ENCODE assay signal across 8 cellular contexts in the genomic region with DNA sequence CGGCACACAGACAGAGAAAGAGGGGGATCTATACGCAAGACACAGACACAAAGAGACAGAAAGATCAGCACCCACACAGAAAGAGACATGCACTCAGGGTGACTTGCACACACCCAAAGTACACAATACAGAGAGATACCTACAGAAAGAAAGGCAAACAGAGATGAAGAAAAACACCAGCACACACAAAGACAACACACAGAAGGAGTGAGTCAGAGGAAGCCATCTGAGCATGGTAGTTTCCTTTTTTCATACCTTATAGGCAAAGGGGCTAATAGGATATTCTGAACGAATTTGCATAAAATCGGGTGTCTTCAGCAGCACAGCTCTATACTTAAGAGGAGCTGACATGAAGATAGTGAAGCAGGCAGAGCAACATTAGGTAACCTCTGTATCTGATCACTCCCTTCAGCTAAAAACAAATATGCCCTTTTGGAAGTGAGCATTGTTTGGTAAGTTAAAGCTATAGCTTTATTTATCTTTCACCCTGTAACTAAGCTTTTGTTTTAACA.
DNase-seq lines count a peak whose midpoint lies in the region; ATAC-seq, FAIRE-seq and TF ChIP-seq lines count a peak whose summit lies in the region.

No MANE protein-coding gene starts in this region.

- H3K9ac ChIP-seq in H1 (replicated peaks in 1 of 4; ENCODE audit: extremely low read depth in 1 of 4, low read depth in 3 of 4, low read length in 3 of 4) = no peak overlapping the region

- DNase-seq in HuH-7.5 (ENCODE audit: low spot score) (peak; percentile 10), H1 (ENCODE audit: low read depth in 1 of 2, low spot score in 2 of 2) (no peak), midbrain (lab: John Stamatoyannopoulos, UW) (no peak), NCI-H2171 treated with DMSO at 0.1 percent for 48 hours (lab: John Stamatoyannopoulos, UW) (no peak), cortex of kidney (lab: John Stamatoyannopoulos, UW) (no peak)

- H2BK15ac ChIP-seq in H1 (ENCODE audit: low read length) = no peak overlapping the region

- no peak overlapping the region for H3K4me3 ChIP-seq in H1 (ENCODE audit: extremely low read depth in 1 of 4, insufficient read depth in 2 of 4, low read depth in 3 of 4, low read length in 4 of 4)

- H3K4me2 ChIP-seq in H1 (ENCODE audit: insufficient read depth in 1 of 2, low read depth in 2 of 2, low read length in 2 of 2) = no peak overlapping the region

- H2BK12ac ChIP-seq in H1 (ENCODE audit: low read depth, low read length) = no peak overlapping the region; the same call in 1 of the 2 replicates

- no peak overlapping the region for H2BK20ac ChIP-seq in H1 (ENCODE audit: low read length)

- no peaks in the 10 kb centered on the region for H3K79me1 ChIP-seq in H1 (ENCODE audit: low read depth, low read length)

- TF ChIP-seq RAD21 in H1 (IDR thresholded peaks at IDR 0.05 in 1 of 2, conservative IDR thresholded peaks at IDR 0.05 in 1 of 2; ENCODE audit: low read depth in 2 of 2, low read length in 2 of 2) = no peak

- no peak for TF ChIP-seq EP300 in H1 (IDR thresholded peaks at IDR 0.05; ENCODE audit: borderline replicate concordance in 1 of 2, low read depth in 2 of 2, low read length in 2 of 2)

- H3K9me3 ChIP-seq in H1 (ENCODE audit: insufficient read depth in 2 of 2, low read depth in 1 of 2, low read length in 1 of 2) = no peaks in the 10 kb centered on the region

- H3K79me2 ChIP-seq in H1 (ENCODE audit: control insufficient read depth in 1 of 2, insufficient read depth in 2 of 2, low read length in 2 of 2) = no peaks in the 10 kb centered on the region

- no peak overlapping the region for H4K5ac ChIP-seq in H1 (ENCODE audit: insufficient read length, low read depth, low read length)

- H3K56ac ChIP-seq in H1 (replicated peaks; ENCODE audit: insufficient read length, low read depth, low read length) = no peak overlapping the region

- H3K4me1 ChIP-seq in H1 (replicated peaks in 1 of 4; ENCODE audit: control insufficient read depth in 3 of 4, insufficient read depth in 4 of 4, low read length in 3 of 4) = peaks cover 0 to 8% (median 3%) of the 10 kb centered on the region in 4 experiments; a peak in 6 of 7 replicates

- no peaks in the 10 kb centered on the region for H3K27me3 ChIP-seq in H1 (replicated peaks in 1 of 4; ENCODE audit: control insufficient read depth in 3 of 4, extremely low read depth in 1 of 4, insufficient read depth in 3 of 4, low read length in 3 of 4)

- H3K23me2 ChIP-seq in H1 (ENCODE audit: low read depth, low read length) = no peaks in the 10 kb centered on the region

- ATAC-seq in GM19025 (IDR thresholded peaks at IDR 0.05; ENCODE audit: low read depth, unreplicated experiment) (peak; percentile 63), HG02571 (IDR thresholded peaks at IDR 0.05; ENCODE audit: unreplicated experiment) (no peak)

- no peak for TF ChIP-seq POLR2A in H1 (IDR thresholded peaks at IDR 0.05; ENCODE audit: control extremely low read depth in 1 of 2, low read depth in 2 of 2, low read length in 2 of 2)

- 0 out of 2 replicates have a peak overlapping the region, but pooled peaks have one; percentile 10 for H3K18ac ChIP-seq in H1 (ENCODE audit: extremely low read depth, low read length)

- H2BK5ac ChIP-seq in H1 (ENCODE audit: low read depth, low read length) = peak overlapping the region; percentile 46; the same call in 1 of the 2 replicates

- H3K27ac ChIP-seq in 22Rv1 (peak overlapping the region; percentile 43), H1 (ENCODE audit: low read depth, low read length) (no peak overlapping the region)

- H4K20me1 ChIP-seq in H1 (replicated peaks in 1 of 2; ENCODE audit: control insufficient read depth in 1 of 2, insufficient read depth in 2 of 2, low read length in 2 of 2) = no peaks in the 10 kb centered on the region

- TF ChIP-seq CTCF in 22Rv1 (IDR thresholded peaks at IDR 0.05) (no peak), H1 (IDR thresholded peaks at IDR 0.05; ENCODE audit: control extremely low read depth in 1 of 3, insufficient read depth in 1 of 3, low read depth in 1 of 3, low read length in 3 of 3) (no peak)

- no peak overlapping the region for H4K91ac ChIP-seq in H1 (replicated peaks; ENCODE audit: insufficient read length, low read length)

- H4K8ac ChIP-seq in H1 (ENCODE audit: extremely low read depth, insufficient read depth, low read length) = no peak overlapping the region

- H2AK5ac ChIP-seq in H1 (ENCODE audit: low read depth, low read length) = no peak overlapping the region

- 71% methylated on average over 4 of the region's 4 CpGs; no CpG with 5 or more reads in 1 of the 2 experiments for WGBS in H1 (ENCODE audit: extremely low coverage in 1 of 2, insufficient coverage in 1 of 2, insufficient read length in 1 of 2, insufficient replicate concordance in 2 of 2, low coverage in 1 of 2, low lambda C conversion rate in 2 of 2, missing lambda C conversion rate in 1 of 2), 2 experiments

- H3K14ac ChIP-seq in H1 (ENCODE audit: insufficient read length) = no peak overlapping the region

- POLR2A ChIA-PET in H1 (lab: Charles Lee; ENCODE audit: partially characterized antibody) = interaction anchor here (1.0 kb wide), 1 partner anchor 11 kb away, joined by 3 read pairs; no protein-coding TSS in a partner anchor

- H2AFZ ChIP-seq in H1 (ENCODE audit: low read length) = no peak overlapping the region

- peaks cover 0 to 22% (median 5%) of the 10 kb centered on the region in 4 experiments; a peak in 5 of 8 replicates for H3K36me3 ChIP-seq in H1 (ENCODE audit: control insufficient read depth in 2 of 4, insufficient read depth in 4 of 4, low read length in 3 of 4)

- FAIRE-seq in H1 (lab: Jason Lieb, UNC) = no peak

- no peak overlapping the region for H3K23ac ChIP-seq in H1 (ENCODE audit: insufficient read length)

- CTCF ChIA-PET in H1 (lab: Charles Lee; ENCODE audit: partially characterized antibody) = interaction anchor here (0.6 to 2.0 kb wide), 5 partner anchors 10 to 52 kb away, joined by 3 to 7 read pairs (median 3); no protein-coding TSS in a partner anchor

- H2BK120ac ChIP-seq in H1 (replicated peaks; ENCODE audit: low read depth, low read length) = no peak overlapping the region

- no peak overlapping the region for H3K4ac ChIP-seq in H1 (replicated peaks; ENCODE audit: insufficient read length, low read depth, low read length)

TF ChIP-seq in H1, 55 proteins besides CTCF, POLR2A, EP300 and RAD21:
- TF ChIP-seq, protein P1, sequence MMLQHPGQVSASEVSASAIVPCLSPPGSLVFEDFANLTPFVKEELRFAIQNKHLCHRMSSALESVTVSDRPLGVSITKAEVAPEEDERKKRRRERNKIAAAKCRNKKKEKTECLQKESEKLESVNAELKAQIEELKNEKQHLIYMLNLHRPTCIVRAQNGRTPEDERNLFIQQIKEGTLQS (IDR thresholded peaks at IDR 0.05; ENCODE audit: insufficient read depth, low read depth, low read length) = no peak
- TF ChIP-seq POU5F1 (IDR thresholded peaks at IDR 0.05; ENCODE audit: low read depth, low read length) = no peak
- no peak for TF ChIP-seq TBP (IDR thresholded peaks at IDR 0.05; ENCODE audit: low read depth, low read length)
- no peak for TF ChIP-seq CBX8 (IDR thresholded peaks at IDR 0.05; ENCODE audit: borderline replicate concordance, low read depth, low read length)
- TF ChIP-seq SP1 (IDR thresholded peaks at IDR 0.05; ENCODE audit: low read depth, low read length) = no peak
- TF ChIP-seq KDM5A (IDR thresholded peaks at IDR 0.05; ENCODE audit: low read length) = no peak
- no peak for TF ChIP-seq EZH2 (IDR thresholded peaks at IDR 0.05; ENCODE audit: low read depth, low read length, severe bottlenecking)
- no peak for TF ChIP-seq SAP30 (IDR thresholded peaks at IDR 0.05; ENCODE audit: insufficient read depth, insufficient replicate concordance, low read length)
- no peak for TF ChIP-seq RXRA (IDR thresholded peaks at IDR 0.05; ENCODE audit: insufficient read depth, low read depth, low read length)
- TF ChIP-seq MAFK (IDR thresholded peaks at IDR 0.05; ENCODE audit: low read depth, low read length) = no peak
- no peak for TF ChIP-seq TEAD4 (IDR thresholded peaks at IDR 0.05; ENCODE audit: low read depth, low read length)
- no peak for TF ChIP-seq TAF1 (IDR thresholded peaks at IDR 0.05; ENCODE audit: low read depth, low read length)
- no peak for TF ChIP-seq CTBP2 (IDR thresholded peaks at IDR 0.05; ENCODE audit: borderline replicate concordance, insufficient read depth, insufficient read length, low read length)
- no peak for TF ChIP-seq JUND (IDR thresholded peaks at IDR 0.05; ENCODE audit: low read length)
- TF ChIP-seq, protein P2, sequence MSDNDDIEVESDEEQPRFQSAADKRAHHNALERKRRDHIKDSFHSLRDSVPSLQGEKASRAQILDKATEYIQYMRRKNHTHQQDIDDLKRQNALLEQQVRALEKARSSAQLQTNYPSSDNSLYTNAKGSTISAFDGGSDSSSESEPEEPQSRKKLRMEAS (IDR thresholded peaks at IDR 0.05) = no peak
- no peak for TF ChIP-seq SIX5 (IDR thresholded peaks at IDR 0.05; ENCODE audit: low read depth, low read length)
- no peak for TF ChIP-seq TCF12 (IDR thresholded peaks at IDR 0.05; ENCODE audit: low read depth, low read length)
- TF ChIP-seq SIN3A (conservative IDR thresholded peaks at IDR 0.05 in 1 of 2, IDR thresholded peaks at IDR 0.05 in 1 of 2; ENCODE audit: low read depth in 1 of 2, low read length in 2 of 2) = no peak
- TF ChIP-seq YY1 (IDR thresholded peaks at IDR 0.05; ENCODE audit: low read depth, low read length) = no peak
- no peak for TF ChIP-seq RNF2 (IDR thresholded peaks at IDR 0.05; ENCODE audit: borderline replicate concordance, low read depth, low read length, missing control alignments, poor library complexity, severe bottlenecking)
